16 cellular contexts compared by ENCODE assay signal in the genomic region with DNA sequence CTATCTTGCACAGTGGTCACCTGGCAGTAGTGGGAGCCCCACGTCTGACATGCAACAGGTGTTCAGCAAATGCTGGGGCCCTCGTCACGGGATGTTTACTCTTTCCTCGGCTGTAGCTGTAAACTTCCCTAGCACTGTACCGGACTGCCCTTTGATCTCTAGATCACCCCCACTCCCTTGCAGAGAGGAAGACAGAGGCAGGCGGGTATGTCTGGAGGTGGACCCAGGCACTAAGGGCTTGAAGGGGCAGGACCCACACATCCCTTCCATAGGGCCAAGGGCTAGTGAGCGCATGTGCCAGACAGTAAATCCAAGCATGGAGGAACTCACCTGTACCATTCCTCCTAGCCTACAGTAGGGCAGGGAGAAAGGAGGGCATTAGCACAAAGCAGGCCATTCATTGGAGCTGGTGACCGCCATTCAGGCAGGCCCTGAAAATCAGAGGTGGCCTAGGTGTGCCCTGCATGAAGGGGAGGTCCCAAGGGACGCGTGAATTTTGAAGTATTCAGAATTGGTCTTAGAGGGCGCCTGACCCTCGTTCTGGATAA. TPM values are rescaled to one million over a fixed set of nuclear protein-coding genes. Genes with fewer than 3 reads are reported as not detected.
DNase-seq lines count a peak whose midpoint lies in the region; ATAC-seq and TF ChIP-seq lines count a peak whose summit lies in the region.
"Had no signal": no experiment of that assay in that cellular context is flagged by ENCODE, and none has a peak within 500 bp of the region (broad histone marks: within the 10 kb centered on the region; RNA-seq: fewer than 3 reads in every experiment).

No MANE protein-coding gene starts in this region.

- intact Hi-C loops in transverse colon (cut with DNase I; ENCODE audit: low total_unique reads), result no loop called here

- 54% methylated on average over 12 of the region's 12 CpGs; no CpG with 5 or more reads in 1 of the 2 donors for WGBS in transverse colon (ENCODE audit: low coverage in 1 of 2), 2 donors
- no CpG with 5 or more reads among the region's 12 CpGs for whole genome bisulfite sequencing in mesendoderm (ENCODE audit: extremely low coverage, insufficient coverage, low lambda C conversion rate)

- H3K9me3 ChIP-seq in transverse colon, result no peaks in the 10 kb centered on the region
- H3K9me3 ChIP-seq: BLaER1 had no signal

- H3K56ac ChIP-seq in mesendoderm (ENCODE audit: low read length), result no peak overlapping the region

- no peak for ATAC-seq in HG03565 (IDR thresholded peaks at IDR 0.05; ENCODE audit: unreplicated experiment)
- ATAC-seq: activated CD8-positive, alpha-beta memory T cell treated with anti-CD3 and anti-CD28 coated beads, Interleukin-2, amount 10 ng/mL, durations not matched to agents 7 days and 5 days had no signal

- H2BK5ac ChIP-seq in mesendoderm (ENCODE audit: low read length), result no peak overlapping the region

- no peak overlapping the region for H2AK5ac ChIP-seq in mesendoderm (ENCODE audit: low read length)

- H2BK15ac ChIP-seq in mesendoderm (replicated peaks; ENCODE audit: low read depth), result no peak overlapping the region

- H4K5ac ChIP-seq in mesendoderm (ENCODE audit: low read length), result no peak overlapping the region

- peaks cover 22 to 56% (median 46%) of the 10 kb centered on the region in 4 donors for H3K4me1 ChIP-seq in transverse colon
- peaks cover 7% of the 10 kb centered on the region for H3K4me1 ChIP-seq in mesendoderm (ENCODE audit: control insufficient read depth, low read depth, low read length)

- TF ChIP-seq EP300 in transverse colon (IDR thresholded peaks at IDR 0.05; ENCODE audit: low read depth), result no peak

- no peak overlapping the region for H3K4me2 ChIP-seq in mesendoderm (ENCODE audit: low read length)
- H3K4me2 ChIP-seq: BLaER1 had no signal

- no peak for TF ChIP-seq CTCF in transverse colon (IDR thresholded peaks at IDR 0.05)

- H3K18ac ChIP-seq in mesendoderm (ENCODE audit: low read length), result no peak overlapping the region

- peak; percentile 3 for DNase-seq in NCI-H345 (lab: John Stamatoyannopoulos, UW)
- no peak for DNase-seq in NCI-H345 treated with DMSO at 0.1 percent for 48 hours (lab: John Stamatoyannopoulos, UW; ENCODE audit: unreplicated experiment)
- peak; percentile 77 for DNase-seq in NCI-H510A treated with DMSO at 0.1 percent for 48 hours (lab: John Stamatoyannopoulos, UW)
- DNase-seq in iPS-NIHi11 (ENCODE audit: low spot score), result peak; percentile 64
- peak; percentile 77 for DNase-seq in transverse colon
- no peak for DNase-seq in kidney tubule cell (ENCODE audit: low spot score)
- DNase-seq in mesendoderm, result no peak
- DNase-seq: activated CD8-positive, alpha-beta memory T cell treated with anti-CD3 and anti-CD28 coated beads, Interleukin-2, amount 10 ng/mL, durations not matched to agents 7 days and 5 days; activated gamma-delta T cell treated with Interleukin-2 at 50 U/mL for 16 hours; aorta; DND-41; immature natural killer cell; SHP77 treated with DMSO at 0.1 percent for 48 hours; stimulated activated CD4-positive, alpha-beta T cell treated with anti-CD3 and anti-CD28 coated beads, Interleukin-2, amount 100 ng/mL, for 48 hours had no signal

- no peak overlapping the region for H2BK120ac ChIP-seq in mesendoderm (ENCODE audit: low read depth, low read length)

- no peak overlapping the region for H3K23ac ChIP-seq in mesendoderm (ENCODE audit: low read length)

- H3K27me3 ChIP-seq in transverse colon, result no peaks in the 10 kb centered on the region
- no peaks in the 10 kb centered on the region for H3K27me3 ChIP-seq in mesendoderm (ENCODE audit: insufficient read depth, low read length, poor library complexity)
- H3K27me3 ChIP-seq: BLaER1 had no signal

- H3K79me1 ChIP-seq in mesendoderm (ENCODE audit: low read length), result peaks cover 7% of the 10 kb centered on the region

- peak; percentile 4 for TF ChIP-seq POLR2A in transverse colon (IDR thresholded peaks at IDR 0.05)

- no peak overlapping the region for H4K8ac ChIP-seq in mesendoderm (ENCODE audit: low read depth, low read length)

- H3K36me3 ChIP-seq in transverse colon (no peaks in the 10 kb centered on the region), mesendoderm (ENCODE audit: control insufficient read depth, insufficient read depth, low read length) (no peaks in the 10 kb centered on the region)
- H3K36me3 ChIP-seq: BLaER1 had no signal

- H3K27ac ChIP-seq in transverse colon, result peak overlapping the region; percentile 90 to 97 (median 96)
- H3K27ac ChIP-seq in mesendoderm (ENCODE audit: low read depth, low read length), result no peak overlapping the region
- H3K27ac ChIP-seq: BLaER1 had no signal

- in situ Hi-C loops in transverse colon (cut with MboI; ENCODE audit: low pct_ligation_motif_present in 1 of 4, low pct_unique_long_range_greater_than_20kb in 1 of 4, low sequenced_read_pairs in 3 of 4), result no loop called here

- H3K4ac ChIP-seq in mesendoderm (ENCODE audit: low read depth, low read length), result no peak overlapping the region

- no peak overlapping the region for H3K4me3 ChIP-seq in transverse colon
- H3K4me3 ChIP-seq in mesendoderm (ENCODE audit: low read length), result no peak overlapping the region
- H3K4me3 ChIP-seq: BLaER1 had no signal

- H3K79me2 ChIP-seq in mesendoderm (ENCODE audit: control insufficient read depth, insufficient read depth, low read length), result peaks cover 5% of the 10 kb centered on the region

- H3K9ac ChIP-seq in mesendoderm (ENCODE audit: low read length), result no peak overlapping the region
- H3K9ac ChIP-seq: BLaER1 had no signal

RNA-seq across cellular contexts. Expression of a gene that starts 1.9 kb away (rescaled TPM):
- total RNA-seq in transverse colon, result 100 to 1,000 TPM; 171 to 341 (median 219) TPM
- 15.4 TPM for polyA plus RNA-seq in mesendoderm (2013, experiment 1 of 2)
- 17.7 TPM for polyA plus RNA-seq in mesendoderm (2013, experiment 2 of 2)

RNA-seq across cellular contexts. Expression of a gene that starts 28.2 kb away (rescaled TPM):
- total RNA-seq in transverse colon, result 100 to 1,000 TPM; 247 to 334 (median 315) TPM
- 13.1 TPM for polyA plus RNA-seq in mesendoderm (2013, experiment 1 of 2)
- 13.7 TPM for polyA plus RNA-seq in mesendoderm (2013, experiment 2 of 2)

RNA-seq across cellular contexts. Expression of a gene that starts 43.6 kb away (rescaled TPM):
- 10 to 100 TPM; 22.4 to 51.2 (median 30.8) TPM for total RNA-seq in transverse colon
- polyA plus RNA-seq in mesendoderm (2013, experiment 1 of 2), result 4.2 TPM
- 4.1 TPM for polyA plus RNA-seq in mesendoderm (2013, experiment 2 of 2)
- polyA plus RNA-seq: immature natural killer cell had no signal

Comparison
In these comparisons a context has a peak if more than half of its experiments do, and no peak if none do; other contexts are left out.
1. DNase-seq: peak in NCI-H345 (single experiment), NCI-H510A treated with DMSO at 0.1 percent for 48 hours (single experiment), iPS-NIHi11 (single experiment) and transverse colon (single experiment); none in NCI-H345 treated with DMSO at 0.1 percent for 48 hours (single experiment), kidney tubule cell (single experiment) and mesendoderm (single experiment).